In the genomic region with DNA sequence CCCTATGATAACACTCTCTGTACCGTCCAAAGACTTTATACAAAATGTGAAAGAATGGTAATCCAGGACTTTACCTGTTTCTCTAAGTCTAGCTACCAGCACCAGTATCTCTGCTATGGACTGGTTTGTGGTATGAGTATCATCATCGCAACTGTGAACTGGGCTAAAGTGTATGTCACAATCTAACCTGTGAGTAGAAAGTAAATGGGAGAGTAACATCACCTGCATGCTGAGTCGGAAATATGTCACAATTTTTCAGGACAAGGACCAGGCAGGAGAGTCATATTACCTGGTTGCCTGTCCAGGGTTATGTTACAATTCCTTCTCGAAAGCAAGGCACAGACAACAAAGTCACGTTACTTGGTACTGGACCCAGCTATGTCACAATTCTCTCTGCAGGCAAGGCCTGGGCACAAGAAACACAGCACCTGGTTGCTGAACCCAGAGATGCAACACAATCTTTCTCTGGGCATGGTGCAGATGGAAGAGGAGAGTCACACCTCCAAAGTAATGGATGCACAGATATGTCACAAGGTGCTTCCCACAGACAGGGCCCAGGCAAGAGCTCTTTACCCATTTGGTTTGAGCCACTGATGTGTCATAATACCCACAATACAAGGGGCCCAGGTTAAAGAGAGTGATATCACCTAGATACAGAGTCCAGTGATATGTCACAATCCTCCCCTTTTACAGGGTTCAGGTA, we compare ENCODE assay signal across 16 cellular contexts. TPM values are rescaled to one million over a fixed set of nuclear protein-coding genes. Genes with fewer than 3 reads are reported as not detected.
A peak's percentile ranks its signal among the peaks of the same experiment; 100 is the strongest.
DNase-seq lines count a peak whose midpoint lies in the region; ATAC-seq and TF ChIP-seq lines count a peak whose summit lies in the region.
"Had no signal": no experiment of that assay in that cellular context is flagged by ENCODE, and none has a peak within 500 bp of the region (broad histone marks: within the 10 kb centered on the region; RNA-seq: fewer than 3 reads in every experiment).

No MANE protein-coding gene starts in this region.

- H4K20me1 ChIP-seq in hepatocyte (ENCODE audit: insufficient read depth, poor library complexity, severe bottlenecking): no peaks in the 10 kb centered on the region

- DNase-seq in activated CD8-positive, alpha-beta T cell treated with anti-CD3 and anti-CD28 coated beads, Interleukin-2, amount 10 ng/mL, durations not matched to agents 7 days and 5 days: peak; percentile 16
- no peak for DNase-seq in activated CD8-positive, alpha-beta T cell treated with anti-CD3 and anti-CD28 coated beads for 36 hours
- no peak for DNase-seq in stimulated activated naive CD8-positive, alpha-beta T cell treated with anti-CD3 and anti-CD28 coated beads, Interleukin-15, amount 100 ng/mL, for 72 hours
- DNase-seq in stimulated activated naive CD8-positive, alpha-beta T cell treated with anti-CD3 and anti-CD28 coated beads, Interleukin-15, Interleukin-2, amounts not matched to agents 100 U/mL and 50 U/mL, for 24 hours: no peak
- DNase-seq in hepatocyte (ENCODE audit: low spot score) (peak; percentile 19), NCI-H1417 treated with DMSO at 0.1 percent for 48 hours (lab: John Stamatoyannopoulos, UW) (no peak)
- DNase-seq in stimulated activated effector memory CD8-positive, alpha-beta T cell treated with anti-CD3 and anti-CD28 coated beads, Interleukin-12 subunit alpha, Interleukin-12 subunit beta, amount 100 ng/mL, for 72 hours (ENCODE audit: low spot score in 2 of 2): no peak
- DNase-seq in stimulated activated CD4-positive, alpha-beta T cell treated with anti-CD3 and anti-CD28 coated beads, Interleukin-2, amount 100 ng/mL, for 48 hours: no peak
- DNase-seq: Calu3; CD8-positive, alpha-beta T cell; GOT3 had no signal

- H3K36me3 Mint-ChIP-seq in activated CD8-positive, alpha-beta T cell treated with anti-CD3 and anti-CD28 coated beads, Interleukin-2, amount 10 ng/mL, durations not matched to agents 7 days and 5 days (ENCODE audit: low read depth): peaks cover 79% of the 10 kb centered on the region
- peaks cover 63% of the 10 kb centered on the region for H3K36me3 Mint-ChIP-seq in activated CD8-positive, alpha-beta T cell treated with anti-CD3 and anti-CD28 coated beads for 36 hours (ENCODE audit: low read depth)
- peaks cover 85% of the 10 kb centered on the region for H3K36me3 Mint-ChIP-seq in stimulated activated effector memory CD8-positive, alpha-beta T cell treated with anti-CD3 and anti-CD28 coated beads, Interleukin-12 subunit alpha, Interleukin-12 subunit beta, amount 100 ng/mL, for 72 hours

- no peaks in the 10 kb centered on the region for H3K9me3 ChIP-seq in hepatocyte (ENCODE audit: low read depth)
- H3K9me3 ChIP-seq: BLaER1 treated with 17β-estradiol and CSF1 and Interleukin-3, amounts not matched to agents 10 nM and 100 nM had no signal

- peaks cover 4% of the 10 kb centered on the region for H3K4me1 ChIP-seq in hepatocyte (ENCODE audit: insufficient read depth)
- H3K4me1 ChIP-seq: HAP-1 had no signal

- CTCF ChIA-PET in activated CD8-positive, alpha-beta T cell treated with anti-CD3 and anti-CD28 coated beads, Interleukin-2, amount 10 ng/mL, durations not matched to agents 7 days and 5 days (lab: Charles Lee): no interaction called here
- CTCF ChIA-PET in activated CD8-positive, alpha-beta T cell treated with anti-CD3 and anti-CD28 coated beads for 36 hours (lab: Charles Lee): no interaction called here

- no peak for ATAC-seq in activated CD8-positive, alpha-beta T cell treated with anti-CD3 and anti-CD28 coated beads, Interleukin-2, amount 10 ng/mL, durations not matched to agents 7 days and 5 days
- ATAC-seq in activated CD8-positive, alpha-beta T cell treated with anti-CD3 and anti-CD28 coated beads for 36 hours: no peak
- peak; percentile 77 for ATAC-seq in stimulated activated naive CD8-positive, alpha-beta T cell treated with anti-CD3 and anti-CD28 coated beads, Interleukin-15, amount 100 ng/mL, for 72 hours
- ATAC-seq in stimulated activated naive CD8-positive, alpha-beta T cell treated with anti-CD3 and anti-CD28 coated beads, Interleukin-15, Interleukin-2, amounts not matched to agents 100 U/mL and 50 U/mL, for 24 hours: no peak
- peak; percentile 66 for ATAC-seq in stimulated activated effector memory CD8-positive, alpha-beta T cell treated with anti-CD3 and anti-CD28 coated beads, Interleukin-12 subunit alpha, Interleukin-12 subunit beta, amount 100 ng/mL, for 72 hours
- ATAC-seq: CD8-positive, alpha-beta T cell; HepG2 had no signal

- H3K36me3 ChIP-seq in hepatocyte (replicated peaks; ENCODE audit: insufficient read depth, low read depth): no peaks in the 10 kb centered on the region
- H3K36me3 ChIP-seq: HAP-1 had no signal

- no peaks in the 10 kb centered on the region for H3K27me3 ChIP-seq in hepatocyte
- H3K27me3 ChIP-seq: BLaER1 treated with 17β-estradiol and CSF1 and Interleukin-3, amounts not matched to agents 10 nM and 100 nM had no signal

- intact Hi-C loops in activated CD8-positive, alpha-beta T cell treated with anti-CD3 and anti-CD28 coated beads for 36 hours (cut with micrococcal nuclease): no loop called here

- H2AFZ ChIP-seq in hepatocyte: no peak overlapping the region

- no peak overlapping the region for H3K4me2 ChIP-seq in hepatocyte
- H3K4me2 ChIP-seq: BLaER1 treated with 17β-estradiol and CSF1 and Interleukin-3, amounts not matched to agents 10 nM and 100 nM had no signal

- H3K27ac Mint-ChIP-seq in activated CD8-positive, alpha-beta T cell treated with anti-CD3 and anti-CD28 coated beads, Interleukin-2, amount 10 ng/mL, durations not matched to agents 7 days and 5 days: no peak overlapping the region
- H3K27ac Mint-ChIP-seq in activated CD8-positive, alpha-beta T cell treated with anti-CD3 and anti-CD28 coated beads for 36 hours: no peak overlapping the region
- no peak overlapping the region for H3K27ac Mint-ChIP-seq in stimulated activated naive CD8-positive, alpha-beta T cell treated with anti-CD3 and anti-CD28 coated beads, Interleukin-15, amount 100 ng/mL, for 72 hours
- H3K27ac Mint-ChIP-seq in stimulated activated effector memory CD8-positive, alpha-beta T cell treated with anti-CD3 and anti-CD28 coated beads, Interleukin-12 subunit alpha, Interleukin-12 subunit beta, amount 100 ng/mL, for 72 hours: no peak overlapping the region
- H3K27ac Mint-ChIP-seq: B cell; CD8-positive, alpha-beta T cell; IgD-negative memory B cell had no signal

- peak overlapping the region; percentile 4 for H3K27ac ChIP-seq in hepatocyte
- H3K27ac ChIP-seq: BLaER1 treated with 17β-estradiol and CSF1 and Interleukin-3, amounts not matched to agents 10 nM and 100 nM had no signal

- TF ChIP-seq CTCF in activated CD8-positive, alpha-beta T cell treated with anti-CD3 and anti-CD28 coated beads for 36 hours (IDR thresholded peaks at IDR 0.05): no peak
- no peak for TF ChIP-seq CTCF in hepatocyte (IDR thresholded peaks at IDR 0.05; ENCODE audit: poor library complexity)

- WGBS in hepatocyte (ENCODE audit: low lambda C conversion rate, missing lambda C conversion rate): 97% methylated on average over 5 of the region's 5 CpGs

- no peak overlapping the region for H3K4me3 Mint-ChIP-seq in activated CD8-positive, alpha-beta T cell treated with anti-CD3 and anti-CD28 coated beads, Interleukin-2, amount 10 ng/mL, durations not matched to agents 7 days and 5 days
- H3K4me3 Mint-ChIP-seq in activated CD8-positive, alpha-beta T cell treated with anti-CD3 and anti-CD28 coated beads for 36 hours: no peak overlapping the region
- no peak overlapping the region for H3K4me3 Mint-ChIP-seq in stimulated activated naive CD8-positive, alpha-beta T cell treated with anti-CD3 and anti-CD28 coated beads, Interleukin-15, amount 100 ng/mL, for 72 hours
- H3K4me3 Mint-ChIP-seq in stimulated activated effector memory CD8-positive, alpha-beta T cell treated with anti-CD3 and anti-CD28 coated beads, Interleukin-12 subunit alpha, Interleukin-12 subunit beta, amount 100 ng/mL, for 72 hours: no peak overlapping the region
- H3K4me3 Mint-ChIP-seq: B cell; CD8-positive, alpha-beta T cell; IgD-negative memory B cell had no signal

- peaks cover 5% of the 10 kb centered on the region for H3K9me3 Mint-ChIP-seq in activated CD8-positive, alpha-beta T cell treated with anti-CD3 and anti-CD28 coated beads, Interleukin-2, amount 10 ng/mL, durations not matched to agents 7 days and 5 days (ENCODE audit: insufficient read depth)
- H3K9me3 Mint-ChIP-seq in activated CD8-positive, alpha-beta T cell treated with anti-CD3 and anti-CD28 coated beads for 36 hours: no peaks in the 10 kb centered on the region
- peaks cover 0 to 4% of the 10 kb centered on the region in 2 donors for H3K9me3 Mint-ChIP-seq in stimulated activated naive CD8-positive, alpha-beta T cell treated with anti-CD3 and anti-CD28 coated beads, Interleukin-15, amount 100 ng/mL, for 72 hours
- no peaks in the 10 kb centered on the region for H3K9me3 Mint-ChIP-seq in stimulated activated effector memory CD8-positive, alpha-beta T cell treated with anti-CD3 and anti-CD28 coated beads, Interleukin-12 subunit alpha, Interleukin-12 subunit beta, amount 100 ng/mL, for 72 hours
- H3K9me3 Mint-ChIP-seq: CD8-positive, alpha-beta T cell; IgD-negative memory B cell had no signal

- H3K79me2 ChIP-seq in hepatocyte: peaks cover 3% of the 10 kb centered on the region

- no peak overlapping the region for H3K4me3 ChIP-seq in hepatocyte
- H3K4me3 ChIP-seq: BLaER1 treated with 17β-estradiol and CSF1 and Interleukin-3, amounts not matched to agents 10 nM and 100 nM; HAP-1 had no signal

- H3K4me1 Mint-ChIP-seq in activated CD8-positive, alpha-beta T cell treated with anti-CD3 and anti-CD28 coated beads, Interleukin-2, amount 10 ng/mL, durations not matched to agents 7 days and 5 days (ENCODE audit: low read depth): peaks cover 12% of the 10 kb centered on the region
- peaks cover 19% of the 10 kb centered on the region for H3K4me1 Mint-ChIP-seq in activated CD8-positive, alpha-beta T cell treated with anti-CD3 and anti-CD28 coated beads for 36 hours (ENCODE audit: low read depth)
- H3K4me1 Mint-ChIP-seq in stimulated activated naive CD8-positive, alpha-beta T cell treated with anti-CD3 and anti-CD28 coated beads, Interleukin-15, amount 100 ng/mL, for 72 hours: peaks cover 26% of the 10 kb centered on the region
- H3K4me1 Mint-ChIP-seq in stimulated activated effector memory CD8-positive, alpha-beta T cell treated with anti-CD3 and anti-CD28 coated beads, Interleukin-12 subunit alpha, Interleukin-12 subunit beta, amount 100 ng/mL, for 72 hours: no peaks in the 10 kb centered on the region

- no peaks in the 10 kb centered on the region for H3K27me3 Mint-ChIP-seq in activated CD8-positive, alpha-beta T cell treated with anti-CD3 and anti-CD28 coated beads, Interleukin-2, amount 10 ng/mL, durations not matched to agents 7 days and 5 days (ENCODE audit: low read depth)
- no peaks in the 10 kb centered on the region for H3K27me3 Mint-ChIP-seq in activated CD8-positive, alpha-beta T cell treated with anti-CD3 and anti-CD28 coated beads for 36 hours
- no peaks in the 10 kb centered on the region for H3K27me3 Mint-ChIP-seq in stimulated activated naive CD8-positive, alpha-beta T cell treated with anti-CD3 and anti-CD28 coated beads, Interleukin-15, amount 100 ng/mL, for 72 hours
- H3K27me3 Mint-ChIP-seq: B cell, IgD-negative memory B cell had no signal

- POLR2A ChIA-PET in activated CD8-positive, alpha-beta T cell treated with anti-CD3 and anti-CD28 coated beads, Interleukin-2, amount 10 ng/mL, durations not matched to agents 7 days and 5 days (lab: Charles Lee): interaction anchor here (1.7 kb wide), 1 partner anchor 10 kb away, joined by 6 read pairs; no protein-coding TSS in a partner anchor
- POLR2A ChIA-PET in activated CD8-positive, alpha-beta T cell treated with anti-CD3 and anti-CD28 coated beads for 36 hours (lab: Charles Lee): interaction anchor here (0.6 to 1.1 kb wide), 3 partner anchors 9 to 11 kb away, joined by 3 to 4 read pairs (median 3); no protein-coding TSS in a partner anchor

- no peaks in the 10 kb centered on the region for H3K9me2 ChIP-seq in hepatocyte (replicated peaks; ENCODE audit: insufficient read depth)

RNA-seq across cellular contexts. Expression of a gene that starts 5.2 kb away (rescaled TPM):
- 10 to 100 TPM; 31.3 to 34.3 TPM for total RNA-seq in activated CD8-positive, alpha-beta T cell treated with anti-CD3 and anti-CD28 coated beads, Interleukin-2, amount 10 ng/mL, durations not matched to agents 7 days and 5 days
- total RNA-seq in activated CD8-positive, alpha-beta T cell treated with anti-CD3 and anti-CD28 coated beads for 36 hours: 10 to 100 TPM; 27.4 to 28.6 TPM
- total RNA-seq in hepatocyte: 13.7 and 18.1 TPM in 2 replicates
- 7.9 and 9.8 TPM in 2 replicates for polyA plus RNA-seq in hepatocyte

Comparison
In these comparisons a context has a peak if more than half of its experiments do, and no peak if none do; other contexts are left out.
1. ATAC-seq: peak in stimulated activated naive CD8-positive, alpha-beta T cell treated with anti-CD3 and anti-CD28 coated beads, Interleukin-15, amount 100 ng/mL, for 72 hours (single experiment) and stimulated activated effector memory CD8-positive, alpha-beta T cell treated with anti-CD3 and anti-CD28 coated beads, Interleukin-12 subunit alpha, Interleukin-12 subunit beta, amount 100 ng/mL, for 72 hours (single experiment); none in activated CD8-positive, alpha-beta T cell treated with anti-CD3 and anti-CD28 coated beads, Interleukin-2, amount 10 ng/mL, durations not matched to agents 7 days and 5 days (single experiment), activated CD8-positive, alpha-beta T cell treated with anti-CD3 and anti-CD28 coated beads for 36 hours (single experiment) and stimulated activated naive CD8-positive, alpha-beta T cell treated with anti-CD3 and anti-CD28 coated beads, Interleukin-15, Interleukin-2, amounts not matched to agents 100 U/mL and 50 U/mL, for 24 hours (single experiment).
2. DNase-seq: peak in activated CD8-positive, alpha-beta T cell treated with anti-CD3 and anti-CD28 coated beads, Interleukin-2, amount 10 ng/mL, durations not matched to agents 7 days and 5 days (single experiment) and hepatocyte (single experiment); none in activated CD8-positive, alpha-beta T cell treated with anti-CD3 and anti-CD28 coated beads for 36 hours (single experiment), stimulated activated naive CD8-positive, alpha-beta T cell treated with anti-CD3 and anti-CD28 coated beads, Interleukin-15, amount 100 ng/mL, for 72 hours (0 of 2), stimulated activated naive CD8-positive, alpha-beta T cell treated with anti-CD3 and anti-CD28 coated beads, Interleukin-15, Interleukin-2, amounts not matched to agents 100 U/mL and 50 U/mL, for 24 hours (single experiment), stimulated activated effector memory CD8-positive, alpha-beta T cell treated with anti-CD3 and anti-CD28 coated beads, Interleukin-12 subunit alpha, Interleukin-12 subunit beta, amount 100 ng/mL, for 72 hours (0 of 2), NCI-H1417 treated with DMSO at 0.1 percent for 48 hours (single experiment) and stimulated activated CD4-positive, alpha-beta T cell treated with anti-CD3 and anti-CD28 coated beads, Interleukin-2, amount 100 ng/mL, for 48 hours (0 of 2).